ENCODE assay signal across 8 cellular contexts in the genomic region with DNA sequence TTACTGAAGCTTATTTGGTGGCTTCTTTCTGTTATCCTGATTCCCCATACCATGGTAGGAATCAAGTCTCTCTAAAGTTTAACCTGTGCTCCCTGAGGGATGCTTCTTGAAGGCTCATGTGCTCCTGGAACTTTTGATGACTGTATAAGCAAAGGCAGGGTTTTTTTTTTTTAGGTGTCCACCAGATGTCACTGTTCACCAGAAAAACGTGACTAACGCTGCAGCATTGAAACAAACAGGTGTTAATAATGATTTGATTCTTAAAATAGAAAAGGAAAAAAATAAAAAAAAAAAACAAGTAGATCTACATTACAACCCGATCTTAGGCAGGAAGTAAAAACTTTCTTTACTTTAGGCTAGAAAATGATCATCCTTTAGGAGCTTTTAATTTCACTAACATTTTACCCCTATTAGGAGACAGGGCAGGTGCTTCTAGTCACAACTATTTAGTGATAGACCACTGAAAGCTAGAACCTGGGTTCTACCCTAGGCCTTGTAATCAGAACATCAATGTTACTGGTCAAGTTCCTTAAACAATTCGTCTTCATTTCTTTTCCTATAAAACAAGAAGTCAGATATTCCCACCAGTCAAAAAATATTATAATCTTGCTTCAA.
DNase-seq lines count a peak whose midpoint lies in the region; ATAC-seq and TF ChIP-seq lines count a peak whose summit lies in the region.

No MANE protein-coding gene starts in this region.

- peak; percentile 72 to 82 for TF ChIP-seq CTCF in brain (conservative IDR thresholded peaks at IDR 0.05)

- no peaks in the 10 kb centered on the region for H3K36me3 Mint-ChIP-seq in brain

- peaks cover 13% of the 10 kb centered on the region for H3K4me1 Mint-ChIP-seq in brain

- H3K4me3 Mint-ChIP-seq in brain, result no peak overlapping the region

- H3K27ac Mint-ChIP-seq in brain, result peak overlapping the region in 1 of 5 experiments; percentile 0

- peak; percentile 31 to 51 for DNase-seq in NCI-H524 (lab: John Stamatoyannopoulos, UW)
- DNase-seq in NCI-H524 treated with DMSO at 0.1 percent for 48 hours (lab: John Stamatoyannopoulos, UW), result no peak
- DNase-seq in NCI-H345 treated with DMSO at 0.1 percent for 48 hours (lab: John Stamatoyannopoulos, UW; ENCODE audit: unreplicated experiment), result peak; percentile 53
- peak; percentile 56 to 65 for DNase-seq in lung microvascular endothelial cell (ENCODE audit: low read depth in 2 of 2)
- DNase-seq in activated CD8-positive, alpha-beta memory T cell treated with anti-CD3 and anti-CD28 coated beads, Interleukin-2, amount 50 U/mL, for 4 hours, result no peak

- peaks cover 4% of the 10 kb centered on the region for H3K27me3 Mint-ChIP-seq in brain

- no peaks in the 10 kb centered on the region for H3K9me3 Mint-ChIP-seq in brain

- ATAC-seq in GM19395 (IDR thresholded peaks at IDR 0.05; ENCODE audit: unreplicated experiment) (peak; percentile 83), HG03196 (IDR thresholded peaks at IDR 0.05; ENCODE audit: unreplicated experiment) (peak; percentile 87)

Comparison
In these comparisons a context has a peak if more than half of its experiments do, and no peak if none do; other contexts are left out.
1. DNase-seq: peak in NCI-H524 (2 of 2), NCI-H345 treated with DMSO at 0.1 percent for 48 hours (single experiment) and lung microvascular endothelial cell (2 of 2); none in NCI-H524 treated with DMSO at 0.1 percent for 48 hours (single experiment) and activated CD8-positive, alpha-beta memory T cell treated with anti-CD3 and anti-CD28 coated beads, Interleukin-2, amount 50 U/mL, for 4 hours (single experiment).